Comparison of ENCODE assay signal across 33 cellular contexts in genomic region chr4:6049972-6050371, GRCh38. TPM values are rescaled to one million over a fixed set of nuclear protein-coding genes. Genes with fewer than 3 reads are reported as not detected.
"Had no signal": no experiment of that assay in that cellular context is flagged by ENCODE, and none has a peak within 500 bp of the region (broad histone marks: within the 10 kb centered on the region; RNA-seq: fewer than 3 reads in every experiment).

No MANE protein-coding gene starts in this region.

- H3K9me3 Mint-ChIP-seq: dendritic cell treated with granulocyte-macrophage colony-stimulating factor and Interleukin-4, amounts not matched to agents 40 ng/mL and 50 ng/mL, for 4 days; endodermal cell; immature natural killer cell; nephron progenitor cell; stimulated activated naive B cell treated with anti-CD40 and anti-IgM and Interleukin-4, amounts not matched to agents 10 μg/mL and 1 μg/mL and 100 μg/mL, for 72 hours had no signal

- H3K27ac Mint-ChIP-seq: activated naive CD8-positive, alpha-beta T cell; dendritic cell treated with granulocyte-macrophage colony-stimulating factor and Interleukin-4, amounts not matched to agents 40 ng/mL and 50 ng/mL, for 4 days; endodermal cell; immature natural killer cell; stimulated activated naive B cell treated with anti-CD40 and anti-IgM and Interleukin-4, amounts not matched to agents 10 μg/mL and 1 μg/mL and 100 μg/mL, for 72 hours had no signal

- H3K27ac ChIP-seq: adrenal gland, esophagus muscularis mucosa, foreskin keratinocyte, heart left ventricle, lower lobe of right lung, neutrophil, pancreas, prostate gland, suprapubic skin, tibial artery, upper lobe of right lung, VCaP had no signal

- H3K27me3 Mint-ChIP-seq: dendritic cell treated with granulocyte-macrophage colony-stimulating factor and Interleukin-4, amounts not matched to agents 40 ng/mL and 50 ng/mL, for 4 days had no signal

- H3K27me3 ChIP-seq: adrenal gland, foreskin keratinocyte had no signal

- FAIRE-seq: kidney, pancreas had no signal

- H3K4me3 Mint-ChIP-seq: activated naive CD8-positive, alpha-beta T cell; dendritic cell treated with granulocyte-macrophage colony-stimulating factor and Interleukin-4, amounts not matched to agents 40 ng/mL and 50 ng/mL, for 4 days; endodermal cell; immature natural killer cell; naive B cell; nephron progenitor cell; stimulated activated naive B cell treated with anti-CD40 and anti-IgM and Interleukin-4, amounts not matched to agents 10 μg/mL and 1 μg/mL and 100 μg/mL, for 72 hours had no signal

- DNase-seq: activated CD4-positive, alpha-beta T cell treated with anti-CD3 and anti-CD28 coated beads for 48 hours; activated CD4-positive, alpha-beta T cell treated with anti-CD3 and anti-CD28 coated beads, Interleukin-2, amount 50 U/mL, for 48 hours; activated CD8-positive, alpha-beta memory T cell treated with anti-CD3 and anti-CD28 coated beads for 24 hours; activated effector memory CD4-positive, alpha-beta T cell treated with Interleukin-2 at 50 U/mL for 16 hours; activated naive CD4-positive, alpha-beta T cell treated with Interleukin-2 at 50 U/mL for 16 hours; adrenal gland; aorta; central memory CD4-positive, alpha-beta T cell; endodermal cell; foreskin keratinocyte; heart left ventricle; immature natural killer cell; kidney; lower lobe of right lung; mucosa of descending colon; naive B cell; nephron progenitor cell; pancreas; retina; stimulated activated CD4-positive, alpha-beta T cell treated with anti-CD3 and anti-CD28 coated beads, Interleukin-15, amount 100 ng/mL, for 24 hours; stimulated activated CD4-positive, alpha-beta T cell treated with anti-CD3 and anti-CD28 coated beads, Interleukin-2, amount 100 ng/mL, for 24 hours; stimulated activated naive B cell treated with anti-CD40 and anti-IgM and Interleukin-4, amounts not matched to agents 10 μg/mL and 1 μg/mL and 100 μg/mL, for 72 hours; tibial artery; upper lobe of right lung had no signal

- H3K9me3 ChIP-seq: adrenal gland, esophagus muscularis mucosa, heart left ventricle, lower lobe of right lung, mucosa of descending colon, neutrophil, pancreas, prostate gland, suprapubic skin, tibial artery, upper lobe of right lung had no signal

- H3K4me1 ChIP-seq: adrenal gland, esophagus muscularis mucosa, foreskin keratinocyte, heart left ventricle, lower lobe of right lung, pancreas, prostate gland, suprapubic skin, tibial artery, upper lobe of right lung had no signal

- H3K36me3 ChIP-seq: adrenal gland, esophagus muscularis mucosa, heart left ventricle, lower lobe of right lung, neutrophil, pancreas, prostate gland, suprapubic skin, tibial artery, upper lobe of right lung had no signal

- H3K4me3 ChIP-seq: adrenal gland, esophagus muscularis mucosa, heart left ventricle, lower lobe of right lung, mucosa of descending colon, pancreas, prostate gland, suprapubic skin, tibial artery, upper lobe of right lung had no signal

- H3K4me1 Mint-ChIP-seq: endodermal cell; immature natural killer cell; naive B cell; stimulated activated naive B cell treated with anti-CD40 and anti-IgM and Interleukin-4, amounts not matched to agents 10 μg/mL and 1 μg/mL and 100 μg/mL, for 72 hours had no signal

- ATAC-seq: activated CD4-positive, CD25-positive, alpha-beta regulatory T cell treated with anti-CD3 and anti-CD28 coated beads, Interleukin-2, amount 50 U/mL, for 24 hours; foreskin keratinocyte; lower lobe of right lung; mucosa of descending colon; pancreas; stimulated activated naive B cell treated with anti-CD40 and anti-IgM and Interleukin-4, amounts not matched to agents 10 μg/mL and 1 μg/mL and 100 μg/mL, for 72 hours; upper lobe of right lung had no signal

- H3K36me3 Mint-ChIP-seq: activated naive CD8-positive, alpha-beta T cell; naive B cell; stimulated activated naive B cell treated with anti-CD40 and anti-IgM and Interleukin-4, amounts not matched to agents 10 μg/mL and 1 μg/mL and 100 μg/mL, for 72 hours had no signal

RNA-seq across cellular contexts. Expression of gene C4orf50, which starts 31.7 kb away (rescaled TPM):
- total RNA-seq: foreskin keratinocyte, mesenteric fat pad, suprapubic skin had no signal
- polyA plus RNA-seq: aorta, foreskin keratinocyte, heart left ventricle had no signal
